7 cellular contexts compared by ENCODE assay signal in genomic region chr7:127252380-127252718, GRCh38. TPM values are rescaled to one million over a fixed set of nuclear protein-coding genes. Genes with fewer than 3 reads are reported as not detected.
DNase-seq lines count a peak whose midpoint lies in the region; ATAC-seq and TF ChIP-seq lines count a peak whose summit lies in the region.

No MANE protein-coding gene starts in this region.

- TF ChIP-seq CTCF in gastroesophageal sphincter (IDR thresholded peaks at IDR 0.05): no peak

- H3K9me3 ChIP-seq in HAP-1 (no peaks in the 10 kb centered on the region), T-helper 17 cell (ENCODE audit: control insufficient read depth, low read length, poor library complexity, severe bottlenecking) (no peaks in the 10 kb centered on the region), gastroesophageal sphincter (no peaks in the 10 kb centered on the region), skeletal muscle satellite cell (replicated peaks; ENCODE audit: low read length) (no peaks in the 10 kb centered on the region)

- H3K27ac Mint-ChIP-seq in T-helper 17 cell: peak overlapping the region; percentile 8

- no peak overlapping the region for H3K9ac ChIP-seq in skeletal muscle satellite cell (ENCODE audit: low read depth, low read length)

- in situ Hi-C loops in HAP-1 (cut with MboI; ENCODE audit: low sequenced_read_pairs): loop anchor here (25.0 kb wide), 1 partner anchor 440 kb away; no protein-coding TSS in a partner anchor

- H3K27me3 ChIP-seq in HAP-1 (ENCODE audit: low read depth) (peaks cover 23% of the 10 kb centered on the region), gastroesophageal sphincter (peaks cover 85% of the 10 kb centered on the region), skeletal muscle satellite cell (ENCODE audit: control insufficient read depth, insufficient read depth, low read length) (peaks cover 63% of the 10 kb centered on the region)

- H3K36me3 ChIP-seq in HAP-1 (replicated peaks) (no peaks in the 10 kb centered on the region), gastroesophageal sphincter (no peaks in the 10 kb centered on the region), skeletal muscle satellite cell (ENCODE audit: insufficient read depth, low read length) (no peaks in the 10 kb centered on the region)

- H3K4me2 ChIP-seq in skeletal muscle satellite cell (ENCODE audit: low read length): peak overlapping the region; percentile 100

- WGBS in gastroesophageal sphincter (ENCODE audit: low coverage in 1 of 2), 2 donors: 0% methylated on average over 2 to 7 of the region's 11 CpGs

- no peaks in the 10 kb centered on the region for H3K36me3 Mint-ChIP-seq in T-helper 17 cell (ENCODE audit: low read depth)

- no peak for ATAC-seq in T-helper 17 cell
- ATAC-seq in gastroesophageal sphincter: no peak
- no peak for ATAC-seq in HG03159 (IDR thresholded peaks at IDR 0.05; ENCODE audit: unreplicated experiment)
- ATAC-seq in GM21737 (IDR thresholded peaks at IDR 0.05; ENCODE audit: unreplicated experiment): no peak

- peak overlapping the region; percentile 62 for H3K4me3 ChIP-seq in HAP-1
- peak overlapping the region; percentile 49 to 73 for H3K4me3 ChIP-seq in gastroesophageal sphincter
- H3K4me3 ChIP-seq in skeletal muscle satellite cell (ENCODE audit: low read length): peak overlapping the region; percentile 81

- TF ChIP-seq POLR2A in gastroesophageal sphincter (IDR thresholded peaks at IDR 0.05): no peak

- H3K4me1 Mint-ChIP-seq in T-helper 17 cell: peaks cover 20% of the 10 kb centered on the region

- DNase-seq in HAP-1 (ENCODE audit: low spot score in 2 of 2) (peak in 1 of 2 experiments; percentile 37), T-helper 17 cell (no peak), HUDEP-2 (lab: John Stamatoyannopoulos, UW; ENCODE audit: unreplicated experiment in 76 of 76) (no peak)

- no peaks in the 10 kb centered on the region for H3K4me1 ChIP-seq in HAP-1
- peaks cover 0 to 42% (median 14%) of the 10 kb centered on the region in 3 donors for H3K4me1 ChIP-seq in gastroesophageal sphincter
- H3K4me1 ChIP-seq in skeletal muscle satellite cell (ENCODE audit: control insufficient read depth, insufficient read depth, low read length): peaks cover 19% of the 10 kb centered on the region

- peak overlapping the region in 2 of 4 donors; percentile 63 to 66 for H3K27ac ChIP-seq in gastroesophageal sphincter

- peaks cover 75% of the 10 kb centered on the region for H3K27me3 Mint-ChIP-seq in T-helper 17 cell

- no peak for TF ChIP-seq EP300 in gastroesophageal sphincter (IDR thresholded peaks at IDR 0.05)

- peak overlapping the region; percentile 89 for H3K4me3 Mint-ChIP-seq in T-helper 17 cell

RNA-seq across cellular contexts. Expression of gene GRM8, which starts 0.4 kb away (rescaled TPM):
- total RNA-seq in T-helper 17 cell (not detected), gastroesophageal sphincter (1 to 10 TPM in 1 of 4 donors, under 1 TPM in 2, not detected in 1; 0.07 to 3.4 (median 0.93) TPM)
- 0.25 TPM in 1 of 2 replicates, not detected in the other for total RNA-seq in skeletal muscle satellite cell (2012; rRNA removed)
